Comparison of ENCODE assay signal across 8 cellular contexts in the genomic region with DNA sequence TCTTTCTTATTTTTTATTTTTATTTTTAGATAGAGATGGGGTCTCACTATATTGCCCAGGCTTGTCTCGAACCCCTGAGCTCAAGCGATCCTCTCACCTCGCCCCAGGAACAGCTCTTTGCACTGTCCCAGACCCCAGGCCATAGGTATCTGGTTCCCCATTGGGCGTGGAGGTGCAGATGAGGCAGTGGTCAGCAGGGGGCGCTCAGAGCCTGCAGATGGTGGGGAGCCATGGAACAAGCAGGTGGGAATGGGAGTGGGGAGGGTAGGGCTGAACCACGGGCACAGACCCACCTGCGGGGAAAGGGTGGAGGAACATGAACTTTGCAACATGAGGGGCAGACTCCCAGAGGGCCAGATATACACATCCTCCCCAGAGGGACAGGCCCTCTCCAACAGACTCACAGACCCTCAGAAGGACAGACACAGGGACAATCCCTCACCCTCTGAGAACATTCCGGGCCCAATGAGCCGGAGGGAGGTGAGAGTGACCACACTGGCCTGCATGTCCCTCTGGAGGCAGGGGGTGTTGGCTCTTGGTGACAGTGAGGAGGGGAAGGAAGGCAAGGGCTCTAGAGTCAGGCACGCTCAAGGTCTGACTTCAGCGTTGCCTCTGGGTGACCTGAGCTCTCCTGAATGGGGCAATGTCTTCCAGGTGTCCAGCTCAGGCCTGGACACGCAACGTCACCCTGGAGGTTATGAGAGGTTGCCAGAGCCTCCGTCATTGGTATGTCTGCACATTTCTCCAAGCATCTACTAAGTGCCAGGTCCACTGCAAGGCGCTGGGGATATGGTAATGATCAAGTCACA. TPM values are rescaled to one million over a fixed set of nuclear protein-coding genes. Genes with fewer than 3 reads are reported as not detected.
DNase-seq lines count a peak whose midpoint lies in the region; ATAC-seq and TF ChIP-seq lines count a peak whose summit lies in the region.

No MANE protein-coding gene starts in this region.

- no peaks in the 10 kb centered on the region for H3K36me3 ChIP-seq in SK-N-SH (replicated peaks in 1 of 2; ENCODE audit: control insufficient read depth in 1 of 2, insufficient read depth in 2 of 2, low read length in 1 of 2)

- H3K9me3 ChIP-seq in SK-N-SH = no peaks in the 10 kb centered on the region

- H3K27ac Mint-ChIP-seq in activated naive CD8-positive, alpha-beta T cell treated with anti-CD3 and anti-CD28 coated beads for 36 hours = no peak overlapping the region

- no peak overlapping the region for H3K4me2 ChIP-seq in SK-N-SH

- DNase-seq in ELF-1 (ENCODE audit: low read depth, low spot score) (peak; percentile 87), LNCaP clone FGC (ENCODE audit: low read depth) (no peak), SK-N-SH (peak; percentile 92), cardiac septum (ENCODE audit: low spot score) (peak; percentile 90), putamen (ENCODE audit: low spot score) (peak; percentile 42)
- peak; percentile 64 for DNase-seq in activated naive CD8-positive, alpha-beta T cell treated with anti-CD3 and anti-CD28 coated beads for 36 hours

- H4K20me1 ChIP-seq in SK-N-SH (ENCODE audit: insufficient read depth) = no peaks in the 10 kb centered on the region

- no peaks in the 10 kb centered on the region for H3K36me3 Mint-ChIP-seq in activated naive CD8-positive, alpha-beta T cell treated with anti-CD3 and anti-CD28 coated beads for 36 hours

- no peaks in the 10 kb centered on the region for H3K79me2 ChIP-seq in SK-N-SH (ENCODE audit: insufficient read depth)

- CTCF ChIA-PET in SK-N-SH (lab: Yijun Ruan, JAX) = interaction anchor here (0.5 to 7.5 kb wide), 63 partner anchors 9 to 727 kb away, joined by 3 to 110 read pairs (median 4); a partner anchor contains a TSS

- no peaks in the 10 kb centered on the region for H3K27me3 ChIP-seq in SK-N-SH (ENCODE audit: insufficient read depth)

- H3K4me1 Mint-ChIP-seq in activated naive CD8-positive, alpha-beta T cell treated with anti-CD3 and anti-CD28 coated beads for 36 hours = peaks cover 18% of the 10 kb centered on the region

- peaks cover 3% of the 10 kb centered on the region for H3F3A ChIP-seq in SK-N-SH (replicated peaks; ENCODE audit: insufficient read depth)

- H3K9ac ChIP-seq in SK-N-SH = no peak overlapping the region

- H3K27me3 Mint-ChIP-seq in activated naive CD8-positive, alpha-beta T cell treated with anti-CD3 and anti-CD28 coated beads for 36 hours = peaks cover 4% of the 10 kb centered on the region

- H3K4me3 Mint-ChIP-seq in activated naive CD8-positive, alpha-beta T cell treated with anti-CD3 and anti-CD28 coated beads for 36 hours = no peak overlapping the region

- no peak overlapping the region for H3K27ac ChIP-seq in SK-N-SH (ENCODE audit: low read depth in 2 of 2, low read length in 1 of 2)

- no peak overlapping the region for H3K4me3 ChIP-seq in LNCaP clone FGC (ENCODE audit: low read depth, low read length)
- H3K4me3 ChIP-seq in SK-N-SH (ENCODE audit: low read depth in 2 of 2, low read length in 1 of 2) = no peak overlapping the region; a peak in 1 of 4 replicates

- POLR2A ChIA-PET in SK-N-SH (lab: Yijun Ruan, JAX) = no interaction called here

- peak; percentile 99 for TF ChIP-seq RAD21 in SK-N-SH (IDR thresholded peaks at IDR 0.05; ENCODE audit: low read length)

- no peaks in the 10 kb centered on the region for H3K9me2 ChIP-seq in SK-N-SH

- no peaks in the 10 kb centered on the region for H3K9me3 Mint-ChIP-seq in activated naive CD8-positive, alpha-beta T cell treated with anti-CD3 and anti-CD28 coated beads for 36 hours

- TF ChIP-seq CTCF in LNCaP clone FGC (IDR thresholded peaks at IDR 0.05; ENCODE audit: control insufficient read depth, extremely low read depth, insufficient read depth) (peak; percentile 99), SK-N-SH (IDR thresholded peaks at IDR 0.05) (peak; percentile 98)

- H3K4me1 ChIP-seq in SK-N-SH (ENCODE audit: control insufficient read depth in 1 of 2, insufficient read depth in 2 of 2, low read depth in 1 of 2, low read length in 1 of 2) = no peaks in the 10 kb centered on the region

- no peak for TF ChIP-seq EP300 in SK-N-SH (IDR thresholded peaks at IDR 0.05; ENCODE audit: borderline replicate concordance in 1 of 2, low read depth in 1 of 2, low read length in 1 of 2)

- ATAC-seq in HG02973 (IDR thresholded peaks at IDR 0.05; ENCODE audit: unreplicated experiment) = no peak
- ATAC-seq in GM21390 (IDR thresholded peaks at IDR 0.05; ENCODE audit: unreplicated experiment) = no peak

- intact Hi-C loops in cardiac septum (cut with DNase I) = loop anchor here (1.0 to 10.0 kb wide), 3 partner anchors 56 to 428 kb away; no protein-coding TSS in a partner anchor

- no peak overlapping the region for H2AFZ ChIP-seq in SK-N-SH (ENCODE audit: low read depth)

- WGBS in SK-N-SH (ENCODE audit: low lambda C conversion rate) = 36% methylated on average over 14 of the region's 15 CpGs

TF ChIP-seq in SK-N-SH, 30 proteins besides CTCF, POLR2A, EP300 and RAD21:
- no peak for TF ChIP-seq CHD2 (IDR thresholded peaks at IDR 0.05; ENCODE audit: low read length, partially characterized antibody)
- peak; percentile 96 for TF ChIP-seq SMC3 (IDR thresholded peaks at IDR 0.05; ENCODE audit: low read depth, low read length)

RNA-seq across cellular contexts. Expression of a gene that starts 34.9 kb away (rescaled TPM):
- 14.9 and 17.4 TPM in 2 replicates for polyA plus RNA-seq in SK-N-SH (2012; rRNA removed)
- polyA plus RNA-seq in SK-N-SH (2012; cell fraction: cytosol; rRNA removed) = 8.1 and 10.8 TPM in 2 replicates
- 21.6 and 31.9 TPM in 2 replicates for polyA plus RNA-seq in SK-N-SH (2012; cell fraction: nucleus; rRNA removed)
- not detected for total RNA-seq in activated naive CD8-positive, alpha-beta T cell treated with anti-CD3 and anti-CD28 coated beads for 36 hours
- 1.2 TPM for total RNA-seq in cardiac septum
